Comparison of ENCODE assay signal across 9 cellular contexts in the genomic region with DNA sequence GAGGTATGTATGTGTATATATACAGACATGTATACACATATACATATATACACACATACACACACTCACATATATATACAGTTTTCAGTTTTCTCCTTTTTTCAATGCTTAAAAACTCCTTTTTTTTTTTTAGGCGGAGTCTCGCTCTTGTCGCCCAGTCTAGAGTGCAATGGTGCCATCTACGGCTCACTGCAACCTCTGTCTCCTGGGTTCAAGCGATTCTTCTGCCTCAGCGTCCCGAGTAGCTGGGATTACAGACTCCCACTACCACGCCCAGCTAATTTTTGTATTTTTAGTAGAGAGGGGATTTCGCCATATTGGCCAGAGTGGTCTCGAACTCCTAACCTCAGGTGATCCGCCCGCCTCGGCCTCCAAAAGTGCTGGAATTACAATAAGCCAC. TPM values are rescaled to one million over a fixed set of nuclear protein-coding genes. Genes with fewer than 3 reads are reported as not detected.
DNase-seq lines count a peak whose midpoint lies in the region; ATAC-seq, FAIRE-seq and TF ChIP-seq lines count a peak whose summit lies in the region.
"Had no signal": no experiment of that assay in that cellular context is flagged by ENCODE, and none has a peak within 500 bp of the region (broad histone marks: within the 10 kb centered on the region; RNA-seq: fewer than 3 reads in every experiment).

No MANE protein-coding gene starts in this region.

- H3K9me3 ChIP-seq in transverse colon, result no peaks in the 10 kb centered on the region

- H3K4me1 ChIP-seq in mesendoderm (ENCODE audit: control insufficient read depth, low read depth, low read length), result peaks cover 15% of the 10 kb centered on the region
- peaks cover 0 to 22% (median 11%) of the 10 kb centered on the region in 4 donors for H3K4me1 ChIP-seq in transverse colon

- no peaks in the 10 kb centered on the region for H3K36me3 Mint-ChIP-seq in activated T-cell treated with anti-CD3 and anti-CD28 coated beads, Interleukin-2, amount 50 U/mL, for 24 hours (ENCODE audit: low read depth)

- peak overlapping the region; percentile 73 for H3K9ac ChIP-seq in mesendoderm (ENCODE audit: low read length)

- H3K4me3 ChIP-seq in astrocyte of the spinal cord (ENCODE audit: low read depth, low read length) (peak overlapping the region; percentile 37), mesendoderm (ENCODE audit: low read length) (no peak overlapping the region), transverse colon (peak overlapping the region in 3 of 4 donors; percentile 29 to 45 (median 39))

- peaks cover 4% of the 10 kb centered on the region for H3K27me3 Mint-ChIP-seq in activated T-cell treated with anti-CD3 and anti-CD28 coated beads, Interleukin-2, amount 50 U/mL, for 24 hours

- no peak overlapping the region for H3K18ac ChIP-seq in mesendoderm (ENCODE audit: low read length)

- no peaks in the 10 kb centered on the region for H3K79me1 ChIP-seq in mesendoderm (ENCODE audit: low read length)

- no peak for DNase-seq in activated T-cell treated with anti-CD3 and anti-CD28 coated beads, Interleukin-2, amount 50 U/mL, for 24 hours
- no peak for DNase-seq in activated T-cell treated with anti-CD3 and anti-CD28 coated beads for 4 hours
- no peak for DNase-seq in astrocyte of the spinal cord (ENCODE audit: low read depth, low spot score)
- DNase-seq in mesendoderm, result no peak
- no peak for DNase-seq in transverse colon
- no peak for DNase-seq in HuH-7.5 (ENCODE audit: low spot score)
- no peak for DNase-seq in D721Med (ENCODE audit: insufficient read length, low spot score)

- no peak overlapping the region for H2AK5ac ChIP-seq in mesendoderm (ENCODE audit: low read length)

- peak overlapping the region; percentile 73 for H3K4ac ChIP-seq in mesendoderm (ENCODE audit: low read depth, low read length)

- H3K27ac ChIP-seq in mesendoderm (ENCODE audit: low read depth, low read length) (no peak overlapping the region), transverse colon (peak overlapping the region; percentile 64 to 81 (median 76))

- no peak overlapping the region for H4K5ac ChIP-seq in mesendoderm (ENCODE audit: low read length)

- intact Hi-C loops in transverse colon (cut with DNase I; ENCODE audit: low total_unique reads), result no loop called here

- TF ChIP-seq POLR2A in transverse colon (IDR thresholded peaks at IDR 0.05), result no peak

- H4K8ac ChIP-seq in mesendoderm (ENCODE audit: low read depth, low read length), result no peak overlapping the region

- no peaks in the 10 kb centered on the region for H3K79me2 ChIP-seq in mesendoderm (ENCODE audit: control insufficient read depth, insufficient read depth, low read length)

- H3K23ac ChIP-seq in mesendoderm (ENCODE audit: low read length), result no peak overlapping the region

- no peak for TF ChIP-seq EP300 in transverse colon (IDR thresholded peaks at IDR 0.05; ENCODE audit: low read depth)

- peak overlapping the region; percentile 90 for H3K56ac ChIP-seq in mesendoderm (ENCODE audit: low read length)

- peak overlapping the region; percentile 78 for H3K4me3 Mint-ChIP-seq in activated T-cell treated with anti-CD3 and anti-CD28 coated beads, Interleukin-2, amount 50 U/mL, for 24 hours

- no peak overlapping the region for H3K27ac Mint-ChIP-seq in activated T-cell treated with anti-CD3 and anti-CD28 coated beads, Interleukin-2, amount 50 U/mL, for 24 hours

- no peak overlapping the region for H2BK120ac ChIP-seq in mesendoderm (ENCODE audit: low read depth, low read length)

- TF ChIP-seq CTCF in astrocyte of the spinal cord (IDR thresholded peaks at IDR 0.05; ENCODE audit: low read depth, low read length) (no peak), transverse colon (IDR thresholded peaks at IDR 0.05) (no peak), D721Med (IDR thresholded peaks at IDR 0.05; ENCODE audit: insufficient read depth, missing control alignments) (no peak)

- no peaks in the 10 kb centered on the region for H3K27me3 ChIP-seq in mesendoderm (ENCODE audit: insufficient read depth, low read length, poor library complexity)
- H3K27me3 ChIP-seq in transverse colon, result no peaks in the 10 kb centered on the region

- H3K4me2 ChIP-seq in mesendoderm (ENCODE audit: low read length), result peak overlapping the region; percentile 63

- H3K9me3 Mint-ChIP-seq in activated T-cell treated with anti-CD3 and anti-CD28 coated beads, Interleukin-2, amount 50 U/mL, for 24 hours, result no peaks in the 10 kb centered on the region

- peaks cover 6% of the 10 kb centered on the region for H3K4me1 Mint-ChIP-seq in activated T-cell treated with anti-CD3 and anti-CD28 coated beads, Interleukin-2, amount 50 U/mL, for 24 hours (ENCODE audit: low read depth)

- H2BK15ac ChIP-seq in mesendoderm (replicated peaks; ENCODE audit: low read depth), result no peak overlapping the region

- no peak overlapping the region for H2BK5ac ChIP-seq in mesendoderm (ENCODE audit: low read length)

- in situ Hi-C loops in astrocyte of the spinal cord (cut with HindIII; ENCODE audit: low sequenced_read_pairs), result no loop called here
- in situ Hi-C loops in transverse colon (cut with MboI; ENCODE audit: low pct_ligation_motif_present in 1 of 4, low pct_unique_long_range_greater_than_20kb in 1 of 4, low sequenced_read_pairs in 3 of 4), result loop anchor here in 1 of 4 donors (5.0 kb wide), 1 partner anchor 54 kb away; no protein-coding TSS in a partner anchor

- no CpG with 5 or more reads among the region's 13 CpGs for WGBS in mesendoderm (ENCODE audit: extremely low coverage, insufficient coverage, low lambda C conversion rate)
- WGBS in transverse colon (ENCODE audit: low coverage in 1 of 2), 2 donors, result 30 to 54% methylated on average over 8 to 13 of the region's 13 CpGs

- no peak for FAIRE-seq in D721Med (lab: Jason Lieb, UNC)

- no peaks in the 10 kb centered on the region for H3K36me3 ChIP-seq in mesendoderm (ENCODE audit: control insufficient read depth, insufficient read depth, low read length)
- no peaks in the 10 kb centered on the region for H3K36me3 ChIP-seq in transverse colon

- ATAC-seq in GM18519 (IDR thresholded peaks at IDR 0.05; ENCODE audit: low FRiP score, unreplicated experiment), result no peak

RNA-seq across cellular contexts. Expression of a gene that starts 27.0 kb away (rescaled TPM):
- 0.10 TPM for polyA plus RNA-seq in mesendoderm (2013, experiment 1 of 2)
- 0.07 TPM for polyA plus RNA-seq in mesendoderm (2013, experiment 2 of 2)
- total RNA-seq in transverse colon, result under 1 TPM in 2 of 4 donors, not detected in 2; 0.16 to 0.41 TPM
- polyA plus RNA-seq: BJ had no signal

RNA-seq across cellular contexts. Expression of a gene that starts 30.7 kb away (rescaled TPM):
- polyA plus RNA-seq in mesendoderm (2013, experiment 1 of 2), result 0.81 TPM
- polyA plus RNA-seq in mesendoderm (2013, experiment 2 of 2), result 0.90 TPM
- 100 to 1,000 TPM in 3 of 4 donors, 10 to 100 TPM in 1; 87.4 to 568 (median 509) TPM for total RNA-seq in transverse colon
- polyA plus RNA-seq: BJ had no signal
